Comparison of ENCODE assay signal across 1 cellular context in the genomic region with DNA sequence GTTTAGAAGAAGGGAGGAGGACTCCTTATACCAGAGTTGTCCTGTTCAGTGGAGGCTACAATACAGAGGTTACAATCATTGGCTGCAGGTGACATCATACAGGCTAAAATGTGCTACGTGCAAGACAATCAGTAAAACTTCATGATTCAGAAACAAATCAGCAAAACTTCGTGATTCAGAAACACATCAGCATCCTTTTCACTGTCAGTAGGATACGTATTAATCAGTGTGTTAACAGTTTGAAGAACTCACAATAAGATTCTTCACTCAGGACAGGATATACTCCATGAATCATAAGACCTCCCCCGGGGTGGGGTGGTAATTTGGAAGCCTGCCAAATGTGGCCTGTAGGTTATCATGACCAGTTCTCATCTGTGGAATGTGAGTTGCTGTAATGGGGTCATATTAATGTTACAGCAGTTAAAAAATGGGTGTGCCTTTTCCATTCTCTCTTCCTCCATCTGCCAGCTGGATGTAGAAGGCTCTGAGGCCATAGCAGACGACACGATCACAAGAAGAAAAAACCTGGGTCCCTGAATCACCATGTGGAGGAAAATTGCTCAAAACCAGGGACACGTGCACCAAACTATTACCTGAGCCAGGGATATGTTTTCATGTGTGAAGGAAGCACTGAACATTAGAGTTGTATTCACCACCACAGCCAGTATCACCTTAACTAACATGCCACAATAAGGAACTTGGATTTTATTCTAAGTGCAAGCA.
TF ChIP-seq lines count a peak whose summit lies in the region.

No MANE protein-coding gene starts in this region.

TF ChIP-seq in K562, 482 proteins besides CTCF, POLR2A, EP300 and RAD21 (continued from another document and continues in another):
- TF ChIP-seq ZNF224 (CRISPR knock-in tag; IDR thresholded peaks at IDR 0.05): no peak
- peak; percentile 99 for TF ChIP-seq NFIC (IDR thresholded peaks at IDR 0.05)
- no peak for TF ChIP-seq PHF21A (IDR thresholded peaks at IDR 0.05; ENCODE audit: borderline replicate concordance, low read depth)
- TF ChIP-seq ARID1B (IDR thresholded peaks at IDR 0.05): peak; percentile 65
- TF ChIP-seq NELFE (IDR thresholded peaks at IDR 0.05; ENCODE audit: insufficient read depth, insufficient read length): no peak
- no peak for TF ChIP-seq ZNF146 (CRISPR knock-in tag; IDR thresholded peaks at IDR 0.05; ENCODE audit: unreplicated experiment)
- no peak for TF ChIP-seq ZNF644 (tag; IDR thresholded peaks at IDR 0.05; ENCODE audit: low read depth)
- TF ChIP-seq SMAD2 (IDR thresholded peaks at IDR 0.05; ENCODE audit: low read depth, low read length): no peak
- no peak for TF ChIP-seq YY1 (IDR thresholded peaks at IDR 0.05; ENCODE audit: borderline replicate concordance in 1 of 3, control insufficient read depth in 1 of 3, extremely low read depth in 1 of 3, insufficient read depth in 3 of 3, insufficient read length in 1 of 3, insufficient replicate concordance in 2 of 3, low read depth in 1 of 3, low read length in 2 of 3)
- no peak for TF ChIP-seq FOXK1 (CRISPR knock-in tag; IDR thresholded peaks at IDR 0.05; ENCODE audit: borderline replicate concordance)
- TF ChIP-seq FOXP1 (CRISPR knock-in tag; IDR thresholded peaks at IDR 0.05): no peak
- 0 out of 4 replicates have a peak, but pooled peaks of 1 of the 2 experiments have one; percentile 26 for TF ChIP-seq MNT (conservative IDR thresholded peaks at IDR 0.05)
- TF ChIP-seq SMARCA4 (IDR thresholded peaks at IDR 0.05): no peak; the same call in 1 of the 2 replicates
- TF ChIP-seq BRF2 (IDR thresholded peaks at IDR 0.05; ENCODE audit: borderline replicate concordance, insufficient read depth, insufficient read length): no peak
- no peak; a peak in 1 of 4 replicates for TF ChIP-seq ARNT (IDR thresholded peaks at IDR 0.05)
- TF ChIP-seq FOXA1 (IDR thresholded peaks at IDR 0.05; ENCODE audit: borderline replicate concordance): no peak
- no peak for TF ChIP-seq TRIM25 (IDR thresholded peaks at IDR 0.05; ENCODE audit: borderline replicate concordance)
- no peak for TF ChIP-seq YBX1 (IDR thresholded peaks at IDR 0.05)
- no peak for TF ChIP-seq ZNF778 (CRISPR knock-in tag; IDR thresholded peaks at IDR 0.05)
- TF ChIP-seq SPI1 (IDR thresholded peaks at IDR 0.05; ENCODE audit: borderline replicate concordance, low read depth, low read length): no peak
- no peak for TF ChIP-seq PRMT5 (CRISPR knock-in tag; IDR thresholded peaks at IDR 0.05)
- TF ChIP-seq HES1 (IDR thresholded peaks at IDR 0.05; ENCODE audit: low read depth): no peak
- TF ChIP-seq ZNF79 (CRISPR knock-in tag; IDR thresholded peaks at IDR 0.05; ENCODE audit: low read depth): no peak
- no peak for TF ChIP-seq CHD4 (IDR thresholded peaks at IDR 0.05; ENCODE audit: insufficient read depth, insufficient replicate concordance, low read depth, low read length, poor library complexity, severe bottlenecking)
- no peak for TF ChIP-seq PHB2 (IDR thresholded peaks at IDR 0.05; ENCODE audit: low read depth)
- no peak for TF ChIP-seq ATF1 (CRISPR knock-in tag; IDR thresholded peaks at IDR 0.05)
- 0 out of 2 replicates have a peak, but pooled peaks have one; percentile 13 for TF ChIP-seq ATF1 (tag; IDR thresholded peaks at IDR 0.05)
- no peak for TF ChIP-seq RB1 (IDR thresholded peaks at IDR 0.05; ENCODE audit: low read depth)
- TF ChIP-seq DACH1 (IDR thresholded peaks at IDR 0.05; ENCODE audit: partially characterized antibody): peak; percentile 36
- TF ChIP-seq, protein P1, sequence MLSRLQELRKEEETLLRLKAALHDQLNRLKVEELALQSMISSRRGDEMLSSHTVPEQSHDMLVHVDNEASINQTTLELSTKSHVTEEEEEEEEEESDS (CRISPR knock-in tag; IDR thresholded peaks at IDR 0.05): no peak
- no peak for TF ChIP-seq CCNT2 (IDR thresholded peaks at IDR 0.05; ENCODE audit: borderline replicate concordance, extremely low read depth, insufficient read length, low read depth, low read length)
- no peak for TF ChIP-seq GATAD2A (IDR thresholded peaks at IDR 0.05)
- TF ChIP-seq DNMT1 (IDR thresholded peaks at IDR 0.05): no peak
- 0 out of 2 replicates have a peak, but pooled peaks have one; percentile 13 for TF ChIP-seq CREM (IDR thresholded peaks at IDR 0.05; ENCODE audit: low read depth)
- TF ChIP-seq KLF13 (tag; IDR thresholded peaks at IDR 0.05; ENCODE audit: borderline replicate concordance, low read depth): no peak
- TF ChIP-seq ZNF655 (CRISPR knock-in tag; IDR thresholded peaks at IDR 0.05): no peak
- TF ChIP-seq C11orf30 (IDR thresholded peaks at IDR 0.05; ENCODE audit: low read depth): no peak
- TF ChIP-seq SIN3A (IDR thresholded peaks at IDR 0.05; ENCODE audit: borderline replicate concordance in 2 of 2, control insufficient read depth in 1 of 2, low read depth in 2 of 2, low read length in 2 of 2): no peak
- no peak for TF ChIP-seq BDP1 (IDR thresholded peaks at IDR 0.05; ENCODE audit: insufficient read depth, insufficient read length)
- no peak for TF ChIP-seq ZBTB17 (CRISPR knock-in tag; IDR thresholded peaks at IDR 0.05)
- TF ChIP-seq ELF1 (tag; IDR thresholded peaks at IDR 0.05): no peak
- TF ChIP-seq SFPQ (IDR thresholded peaks at IDR 0.05; ENCODE audit: low read depth, low read length): no peak
- no peak for TF ChIP-seq MCM7 (IDR thresholded peaks at IDR 0.05)
- TF ChIP-seq GABPB2 (CRISPR knock-in tag; conservative IDR thresholded peaks at IDR 0.05): no peak
- no peak for TF ChIP-seq MECOM (CRISPR knock-in tag; IDR thresholded peaks at IDR 0.05)
- TF ChIP-seq, protein P2, sequence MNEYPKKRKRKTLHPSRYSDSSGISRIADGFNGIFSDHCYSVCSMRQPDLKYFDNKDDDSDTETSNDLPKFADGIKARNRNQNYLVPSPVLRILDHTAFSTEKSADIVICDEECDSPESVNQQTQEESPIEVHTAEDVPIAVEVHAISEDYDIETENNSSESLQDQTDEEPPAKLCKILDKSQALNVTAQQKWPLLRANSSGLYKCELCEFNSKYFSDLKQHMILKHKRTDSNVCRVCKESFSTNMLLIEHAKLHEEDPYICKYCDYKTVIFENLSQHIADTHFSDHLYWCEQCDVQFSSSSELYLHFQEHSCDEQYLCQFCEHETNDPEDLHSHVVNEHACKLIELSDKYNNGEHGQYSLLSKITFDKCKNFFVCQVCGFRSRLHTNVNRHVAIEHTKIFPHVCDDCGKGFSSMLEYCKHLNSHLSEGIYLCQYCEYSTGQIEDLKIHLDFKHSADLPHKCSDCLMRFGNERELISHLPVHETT (CRISPR knock-in tag; conservative IDR thresholded peaks at IDR 0.05 in 1 of 2, IDR thresholded peaks at IDR 0.05 in 1 of 2): no peak
- TF ChIP-seq NUFIP1 (IDR thresholded peaks at IDR 0.05; ENCODE audit: partially characterized antibody): no peak
- TF ChIP-seq MAFK (IDR thresholded peaks at IDR 0.05; ENCODE audit: low read length): no peak
- no peak for TF ChIP-seq SRF (CRISPR knock-in tag; IDR thresholded peaks at IDR 0.05)
- TF ChIP-seq VEZF1 (CRISPR knock-in tag; IDR thresholded peaks at IDR 0.05): peak; percentile 28; the same call in 1 of the 2 replicates
- no peak for TF ChIP-seq SAFB (IDR thresholded peaks at IDR 0.05; ENCODE audit: borderline replicate concordance, low read depth, low read length)
- TF ChIP-seq, protein P3, sequence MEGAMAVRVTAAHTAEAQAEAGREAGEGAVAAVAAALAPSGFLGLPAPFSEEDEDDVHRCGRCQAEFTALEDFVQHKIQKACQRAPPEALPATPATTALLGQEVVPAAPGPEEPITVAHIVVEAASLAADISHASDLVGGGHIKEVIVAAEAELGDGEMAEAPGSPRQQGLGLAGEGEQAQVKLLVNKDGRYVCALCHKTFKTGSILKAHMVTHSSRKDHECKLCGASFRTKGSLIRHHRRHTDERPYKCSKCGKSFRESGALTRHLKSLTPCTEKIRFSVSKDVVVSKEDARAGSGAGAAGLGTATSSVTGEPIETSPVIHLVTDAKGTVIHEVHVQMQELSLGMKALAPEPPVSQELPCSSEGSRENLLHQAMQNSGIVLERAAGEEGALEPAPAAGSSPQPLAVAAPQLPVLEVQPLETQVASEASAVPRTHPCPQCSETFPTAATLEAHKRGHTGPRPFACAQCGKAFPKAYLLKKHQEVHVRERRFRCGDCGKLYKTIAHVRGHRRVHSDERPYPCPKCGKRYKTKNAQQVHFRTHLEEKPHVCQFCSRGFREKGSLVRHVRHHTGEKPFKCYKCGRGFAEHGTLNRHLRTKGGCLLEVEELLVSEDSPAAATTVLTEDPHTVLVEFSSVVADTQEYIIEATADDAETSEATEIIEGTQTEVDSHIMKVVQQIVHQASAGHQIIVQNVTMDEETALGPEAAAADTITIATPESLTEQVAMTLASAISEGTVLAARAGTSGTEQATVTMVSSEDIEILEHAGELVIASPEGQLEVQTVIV (CRISPR knock-in tag; IDR thresholded peaks at IDR 0.05; ENCODE audit: borderline replicate concordance): no peak
